ENCODE assay signal across 31 cellular contexts in genomic region chr6:152695317-152696043, GRCh38. TPM values are rescaled to one million over a fixed set of nuclear protein-coding genes. Genes with fewer than 3 reads are reported as not detected.
DNase-seq lines count a peak whose midpoint lies in the region; ATAC-seq, FAIRE-seq and TF ChIP-seq lines count a peak whose summit lies in the region.
"Had no signal": no experiment of that assay in that cellular context is flagged by ENCODE, and none has a peak within 500 bp of the region (broad histone marks: within the 10 kb centered on the region; RNA-seq: fewer than 3 reads in every experiment).

No MANE protein-coding gene starts in this region.

- peak; percentile 68 for ATAC-seq in naive thymus-derived CD4-positive, alpha-beta T cell
- ATAC-seq in naive thymus-derived CD8-positive, alpha-beta T cell = no peak
- ATAC-seq: effector memory CD8-positive, alpha-beta T cell; pancreas; stimulated activated naive B cell treated with anti-CD40 and anti-IgM and Interleukin-4, amounts not matched to agents 10 μg/mL and 1 μg/mL and 100 μg/mL, for 72 hours had no signal

- H2AFZ ChIP-seq in GM23248 = no peak overlapping the region
- peak overlapping the region; percentile 56 for H2AFZ ChIP-seq in endothelial cell of umbilical vein (ENCODE audit: low read depth, low read length)

- H3K9me1 ChIP-seq in endothelial cell of umbilical vein (replicated peaks; ENCODE audit: control insufficient read depth, extremely low read depth, insufficient read depth, low read length) = no peaks in the 10 kb centered on the region

- H3K4me3 ChIP-seq in GM23248 = no peak overlapping the region
- peak overlapping the region in 1 of 3 experiments; percentile 30 for H3K4me3 ChIP-seq in endothelial cell of umbilical vein (replicated peaks in 1 of 3; ENCODE audit: insufficient read depth in 1 of 3, low read depth in 1 of 3, low read length in 3 of 3)
- H3K4me3 ChIP-seq in naive thymus-derived CD4-positive, alpha-beta T cell (ENCODE audit: low read length) = no peak overlapping the region
- H3K4me3 ChIP-seq in prostate gland = no peak overlapping the region
- H3K4me3 ChIP-seq: ascending aorta, MG63, pancreas, Peyer's patch, SK-N-MC, thoracic aorta had no signal

- TF ChIP-seq POLR2A in endothelial cell of umbilical vein (IDR thresholded peaks at IDR 0.05; ENCODE audit: low read depth, low read length) = peak; percentile 60
- TF ChIP-seq POLR2A in prostate gland (IDR thresholded peaks at IDR 0.05) = no peak

- H3K27me3 ChIP-seq in GM23248 (replicated peaks; ENCODE audit: insufficient read depth) (no peaks in the 10 kb centered on the region), endothelial cell of umbilical vein (ENCODE audit: control insufficient read depth in 2 of 2, insufficient read depth in 2 of 2, low read length in 2 of 2) (no peaks in the 10 kb centered on the region), prostate gland (replicated peaks; ENCODE audit: insufficient read depth) (no peaks in the 10 kb centered on the region)
- peaks cover 0 to 7% of the 10 kb centered on the region in 2 donors for H3K27me3 ChIP-seq in naive thymus-derived CD4-positive, alpha-beta T cell (ENCODE audit: control insufficient read depth in 2 of 2, insufficient read depth in 2 of 2, low read length in 2 of 2)
- H3K27me3 ChIP-seq: ascending aorta, MG63, pancreas, Peyer's patch had no signal

- intact Hi-C loops in endothelial cell of umbilical vein (cut with micrococcal nuclease) (loop anchor here (2.0 kb wide), 2 partner anchors 59 to 211 kb away; partner anchors contain the start of gene SYNE1), prostate gland (cut with DNase I) (no loop called here)
- intact Hi-C loops in naive thymus-derived CD4-positive, alpha-beta T cell (cut with micrococcal nuclease) = no loop called here

- no peaks in the 10 kb centered on the region for H3F3A ChIP-seq in GM23248 (ENCODE audit: insufficient read depth)

- no peaks in the 10 kb centered on the region for H3K9me3 ChIP-seq in GM23248 (ENCODE audit: low read depth)
- no peaks in the 10 kb centered on the region for H3K9me3 ChIP-seq in endothelial cell of umbilical vein (replicated peaks; ENCODE audit: control insufficient read depth, insufficient read depth, low read length)
- no peaks in the 10 kb centered on the region for H3K9me3 ChIP-seq in naive thymus-derived CD4-positive, alpha-beta T cell (ENCODE audit: control insufficient read depth in 2 of 3, low read length in 3 of 3)
- H3K9me3 ChIP-seq in prostate gland = no peaks in the 10 kb centered on the region
- H3K9me3 ChIP-seq: ascending aorta, MG63, pancreas, Peyer's patch, thoracic aorta had no signal

- in situ Hi-C loops in GM23248 (cut with MboI) = no loop called here

- CTCF ChIA-PET in endothelial cell of umbilical vein (lab: Charles Lee) = interaction anchor here (0.5 to 3.0 kb wide), 12 partner anchors 9 to 301 kb away, joined by 3 to 29 read pairs (median 4); no protein-coding TSS in a partner anchor
- CTCF ChIA-PET in naive thymus-derived CD4-positive, alpha-beta T cell (lab: Charles Lee) = no interaction called here

- H3K9me3 Mint-ChIP-seq in naive thymus-derived CD4-positive, alpha-beta T cell = peaks cover 0 to 4% (median 0%) of the 10 kb centered on the region in 11 donors
- H3K9me3 Mint-ChIP-seq in naive thymus-derived CD8-positive, alpha-beta T cell = no peaks in the 10 kb centered on the region
- H3K9me3 Mint-ChIP-seq: activated naive CD4-positive, alpha-beta T cell treated with anti-CD3 and anti-CD28 coated beads for 36 hours; effector memory CD8-positive, alpha-beta T cell; natural killer cell treated with Interleukin-12 subunit alpha and Interleukin-12 subunit beta and Interleukin-15 and Interleukin-18, amount 100 ng/mL, for 72 hours; stimulated activated naive B cell treated with anti-CD40 and anti-IgM and Interleukin-4, amounts not matched to agents 10 μg/mL and 1 μg/mL and 100 μg/mL, for 72 hours had no signal

- no peaks in the 10 kb centered on the region for H3K36me3 Mint-ChIP-seq in naive thymus-derived CD4-positive, alpha-beta T cell
- H3K36me3 Mint-ChIP-seq in naive thymus-derived CD8-positive, alpha-beta T cell = no peaks in the 10 kb centered on the region
- H3K36me3 Mint-ChIP-seq: CD4-positive, alpha-beta memory T cell; natural killer cell treated with Interleukin-12 subunit alpha and Interleukin-12 subunit beta and Interleukin-15 and Interleukin-18, amount 100 ng/mL, for 72 hours; stimulated activated naive B cell treated with anti-CD40 and anti-IgM and Interleukin-4, amounts not matched to agents 10 μg/mL and 1 μg/mL and 100 μg/mL, for 72 hours had no signal

- DNase-seq in GM23248 (no peak), OCI-M1 (lab: John Stamatoyannopoulos, UW) (peak; percentile 54), endothelial cell of umbilical vein (ENCODE audit: low read depth, low spot score) (peak; percentile 85), prostate gland (ENCODE audit: low spot score) (no peak), SHP77 treated with DMSO at 0.1 percent for 48 hours (lab: John Stamatoyannopoulos, UW) (no peak)
- no peak for DNase-seq in naive thymus-derived CD4-positive, alpha-beta T cell
- DNase-seq in naive thymus-derived CD8-positive, alpha-beta T cell = no peak
- DNase-seq: activated CD4-positive, CD25-positive, alpha-beta regulatory T cell treated with anti-CD3 and anti-CD28 coated beads, Interleukin-2, amount 50 U/mL, for 72 hours; activated naive CD4-positive, alpha-beta T cell treated with anti-CD3 and anti-CD28 coated beads for 36 hours; activated T-cell treated with anti-CD3 and anti-CD28 coated beads, Interleukin-2, amount 50 U/mL, for 48 hours; CD4-positive, alpha-beta memory T cell; DMS153; effector memory CD8-positive, alpha-beta T cell; GDM1; hippocampal formation; islet precursor cell; mesenchymal stem cell; MG63; NCI-H187; NCI-H345; pancreas; Peyer's patch; stimulated activated CD4-positive, alpha-beta T cell treated with anti-CD3 and anti-CD28 coated beads, Interleukin-1b, Interleukin-23, amount 100 ng/mL, for 48 hours; stimulated activated naive B cell treated with anti-CD40 and anti-IgM and Interleukin-4, amounts not matched to agents 10 μg/mL and 1 μg/mL and 100 μg/mL, for 72 hours; T1000 had no signal

- H3K36me3 ChIP-seq in GM23248 (ENCODE audit: low read depth) (no peaks in the 10 kb centered on the region), endothelial cell of umbilical vein (ENCODE audit: control insufficient read depth in 2 of 2, extremely low read depth in 1 of 2, insufficient read depth in 2 of 2, low read length in 2 of 2) (no peaks in the 10 kb centered on the region), prostate gland (no peaks in the 10 kb centered on the region)
- H3K36me3 ChIP-seq in naive thymus-derived CD4-positive, alpha-beta T cell (ENCODE audit: control insufficient read depth in 2 of 3, insufficient read depth in 3 of 3, low read length in 3 of 3) = no peaks in the 10 kb centered on the region
- H3K36me3 ChIP-seq: ascending aorta, MG63, pancreas, Peyer's patch, thoracic aorta had no signal

- WGBS in GM23248 (ENCODE audit: low coverage in 1 of 2, low lambda C conversion rate in 2 of 2, missing lambda C conversion rate in 2 of 2), 2 experiments = 80 to 90% methylated on average over 3 of the region's 3 CpGs
- WGBS in prostate gland = 47% methylated on average over 3 of the region's 3 CpGs

- H3K9ac ChIP-seq in GM23248 = no peak overlapping the region
- peak overlapping the region; percentile 99 for H3K9ac ChIP-seq in endothelial cell of umbilical vein (replicated peaks; ENCODE audit: extremely low read depth, insufficient read depth, low read length)

- no peaks in the 10 kb centered on the region for H3K4me1 Mint-ChIP-seq in naive thymus-derived CD4-positive, alpha-beta T cell
- H3K4me1 Mint-ChIP-seq in naive thymus-derived CD8-positive, alpha-beta T cell = no peaks in the 10 kb centered on the region
- H3K4me1 Mint-ChIP-seq: CD4-positive, alpha-beta memory T cell; stimulated activated naive B cell treated with anti-CD40 and anti-IgM and Interleukin-4, amounts not matched to agents 10 μg/mL and 1 μg/mL and 100 μg/mL, for 72 hours had no signal

- dilution Hi-C loops in endothelial cell of umbilical vein (cut with MboI; ENCODE audit: extremely low pct_ligation_motif_present, low sequenced_read_pairs) = no loop called here

- H3K27ac ChIP-seq in GM23248 (no peak overlapping the region), endothelial cell of umbilical vein (ENCODE audit: insufficient read depth, low read depth, low read length) (peak overlapping the region; percentile 92), prostate gland (no peak overlapping the region)
- H3K27ac ChIP-seq in naive thymus-derived CD4-positive, alpha-beta T cell (ENCODE audit: low read depth, low read length) = no peak overlapping the region
- H3K27ac ChIP-seq: ascending aorta, HL-60, pancreas, Peyer's patch, SK-N-MC, thoracic aorta had no signal

- no peaks in the 10 kb centered on the region for H3K9me2 ChIP-seq in GM23248 (ENCODE audit: insufficient read depth)

- H4K20me1 ChIP-seq in GM23248 (ENCODE audit: insufficient read depth) (no peaks in the 10 kb centered on the region), endothelial cell of umbilical vein (replicated peaks; ENCODE audit: control insufficient read depth, extremely low read depth, insufficient read depth, low read length) (no peaks in the 10 kb centered on the region)

- POLR2A ChIA-PET in endothelial cell of umbilical vein (lab: Charles Lee) = interaction anchor here (0.6 to 3.5 kb wide), 3 partner anchors 24 to 1203 kb away, joined by 3 to 25 read pairs (median 8); no protein-coding TSS in a partner anchor
- POLR2A ChIA-PET in naive thymus-derived CD4-positive, alpha-beta T cell (lab: Charles Lee) = no interaction called here
- POLR2A ChIA-PET in naive thymus-derived CD8-positive, alpha-beta T cell (lab: Charles Lee) = interaction anchor here (0.6 kb wide), 1 partner anchor 30 kb away, joined by 5 read pairs; no protein-coding TSS in a partner anchor

- FAIRE-seq in endothelial cell of umbilical vein (lab: Jason Lieb, UNC) = peak; percentile 65
- FAIRE-seq: pancreas had no signal

- H3K79me2 ChIP-seq in GM23248 (ENCODE audit: insufficient read depth) (no peaks in the 10 kb centered on the region), endothelial cell of umbilical vein (ENCODE audit: control insufficient read depth, insufficient read depth, low read length) (peaks cover 26% of the 10 kb centered on the region)

- no peak overlapping the region for H3K4me3 Mint-ChIP-seq in naive thymus-derived CD4-positive, alpha-beta T cell
- H3K4me3 Mint-ChIP-seq in naive thymus-derived CD8-positive, alpha-beta T cell = no peak overlapping the region
- H3K4me3 Mint-ChIP-seq: activated naive CD4-positive, alpha-beta T cell treated with anti-CD3 and anti-CD28 coated beads for 36 hours; CD4-positive, alpha-beta memory T cell; effector memory CD8-positive, alpha-beta T cell; natural killer cell treated with Interleukin-12 subunit alpha and Interleukin-12 subunit beta and Interleukin-15 and Interleukin-18, amount 100 ng/mL, for 72 hours; stimulated activated naive B cell treated with anti-CD40 and anti-IgM and Interleukin-4, amounts not matched to agents 10 μg/mL and 1 μg/mL and 100 μg/mL, for 72 hours had no signal

- H3K4me1 ChIP-seq in GM23248 (ENCODE audit: insufficient read depth) (peaks cover 21% of the 10 kb centered on the region), endothelial cell of umbilical vein (ENCODE audit: control insufficient read depth, extremely low read depth, insufficient read depth, low read length) (peaks cover 24% of the 10 kb centered on the region), prostate gland (replicated peaks) (no peaks in the 10 kb centered on the region)
- H3K4me1 ChIP-seq in naive thymus-derived CD4-positive, alpha-beta T cell (ENCODE audit: control insufficient read depth in 2 of 2, insufficient read depth in 2 of 2, low read length in 2 of 2) = no peaks in the 10 kb centered on the region
- H3K4me1 ChIP-seq: ascending aorta, pancreas, Peyer's patch had no signal

- TF ChIP-seq CTCF in endothelial cell of umbilical vein (IDR thresholded peaks at IDR 0.05; ENCODE audit: extremely low read depth in 1 of 2, insufficient read depth in 1 of 2, low read depth in 1 of 2, low read length in 2 of 2) (no peak), prostate gland (IDR thresholded peaks at IDR 0.05) (no peak)

- H3K4me2 ChIP-seq in GM23248 (ENCODE audit: unreplicated experiment) (peak overlapping the region; percentile 23), endothelial cell of umbilical vein (ENCODE audit: insufficient read depth, low read length) (peak overlapping the region; percentile 75)

- H3K27me3 Mint-ChIP-seq in naive thymus-derived CD4-positive, alpha-beta T cell = peaks cover 9 to 31% (median 16%) of the 10 kb centered on the region in 5 donors
- peaks cover 0 to 13% (median 9%) of the 10 kb centered on the region in 5 donors for H3K27me3 Mint-ChIP-seq in naive thymus-derived CD8-positive, alpha-beta T cell

- BruUV-seq in endothelial cell of umbilical vein (replicated peaks; lab: Mats Ljungman, UMichigan) = TSS peak; percentile 4

- no peak overlapping the region for H3K27ac Mint-ChIP-seq in naive thymus-derived CD4-positive, alpha-beta T cell
- no peak overlapping the region for H3K27ac Mint-ChIP-seq in naive thymus-derived CD8-positive, alpha-beta T cell
- H3K27ac Mint-ChIP-seq: activated naive CD4-positive, alpha-beta T cell treated with anti-CD3 and anti-CD28 coated beads for 36 hours; CD4-positive, alpha-beta memory T cell; effector memory CD8-positive, alpha-beta T cell; natural killer cell treated with Interleukin-12 subunit alpha and Interleukin-12 subunit beta and Interleukin-15 and Interleukin-18, amount 100 ng/mL, for 72 hours; stimulated activated naive B cell treated with anti-CD40 and anti-IgM and Interleukin-4, amounts not matched to agents 10 μg/mL and 1 μg/mL and 100 μg/mL, for 72 hours had no signal

RNA-seq across cellular contexts. Expression of gene MYCT1, which starts 2.2 kb away (rescaled TPM):
- under 0.01 and 0.11 TPM in 2 replicates for total RNA-seq in GM23248 (2014; rRNA removed; shearing (Covaris generic))
- polyA plus RNA-seq in GM23248 (2016; fragmentation: Nextera tagmentation; extraction: Ambion mirVana) (0.42 TPM in 1 of 2 replicates, not detected in the other), endothelial cell of umbilical vein (103 and 110 TPM in 2 replicates)
- total RNA-seq in endothelial cell of umbilical vein (106 and 119 TPM in 2 replicates), prostate gland (1 to 10 TPM; 5.0 to 7.3 TPM)
- 88.0 and 93.5 TPM in 2 replicates for polyA plus RNA-seq in endothelial cell of umbilical vein (2011; cell fraction: cytosol; rRNA removed)
- 108 and 121 TPM in 2 replicates for polyA plus RNA-seq in endothelial cell of umbilical vein (2011; cell fraction: nucleus; rRNA removed)
- 61.9 and 87.5 TPM in 2 replicates for polyA plus RNA-seq in endothelial cell of umbilical vein (2012)
- polyA minus RNA-seq in endothelial cell of umbilical vein = 188 and 189 TPM in 2 replicates
- not detected for polyA minus RNA-seq in endothelial cell of umbilical vein (2011; cell fraction: cytosol; rRNA and poly(A)+ RNA removed)
- 138 and 188 TPM in 2 replicates for polyA minus RNA-seq in endothelial cell of umbilical vein (2011; cell fraction: nucleus; rRNA and poly(A)+ RNA removed)
- total RNA-seq in naive thymus-derived CD4-positive, alpha-beta T cell = 1 to 10 TPM in 1 of 5 experiments, under 1 TPM in 1, not detected in 3; 0.24 to 1.0 TPM
- polyA plus RNA-seq in naive thymus-derived CD4-positive, alpha-beta T cell = not detected
- not detected for total RNA-seq in naive thymus-derived CD8-positive, alpha-beta T cell
- polyA plus RNA-seq in naive thymus-derived CD8-positive, alpha-beta T cell = not detected
- total RNA-seq: activated naive CD4-positive, alpha-beta T cell treated with anti-CD3 and anti-CD28 coated beads for 36 hours; CD4-positive, alpha-beta memory T cell; chondrocyte; natural killer cell treated with Interleukin-12 subunit alpha and Interleukin-12 subunit beta and Interleukin-15 and Interleukin-18, amount 100 ng/mL, for 72 hours had no signal
- polyA plus RNA-seq: CD4-positive, alpha-beta memory T cell had no signal

RNA-seq across cellular contexts. Expression of gene VIP, which starts 55.1 kb away (rescaled TPM):
- 0.32 TPM in 1 of 2 replicates, not detected in the other for total RNA-seq in GM23248 (2014; rRNA removed; shearing (Covaris generic))
- polyA plus RNA-seq in GM23248 (2016; fragmentation: Nextera tagmentation; extraction: Ambion mirVana) = 0.20 TPM in 1 of 2 replicates, not detected in the other
- total RNA-seq in endothelial cell of umbilical vein = 1.2 and 2.0 TPM in 2 replicates
- 0.70 and 0.89 TPM in 2 replicates for polyA plus RNA-seq in endothelial cell of umbilical vein
- 0.23 and 0.42 TPM in 2 replicates for polyA plus RNA-seq in endothelial cell of umbilical vein (2011; cell fraction: cytosol; rRNA removed)
- 16.7 and 19.2 TPM in 2 replicates for polyA plus RNA-seq in endothelial cell of umbilical vein (2011; cell fraction: nucleus; rRNA removed)
- 0.42 and 1.3 TPM in 2 replicates for polyA plus RNA-seq in endothelial cell of umbilical vein (2012)
- 0.49 and 1.3 TPM in 2 replicates for polyA minus RNA-seq in endothelial cell of umbilical vein
- not detected for polyA minus RNA-seq in endothelial cell of umbilical vein (2011; cell fraction: cytosol; rRNA and poly(A)+ RNA removed)
- 1.3 and 2.2 TPM in 2 replicates for polyA minus RNA-seq in endothelial cell of umbilical vein (2011; cell fraction: nucleus; rRNA and poly(A)+ RNA removed)
- total RNA-seq in naive thymus-derived CD4-positive, alpha-beta T cell = not detected
- polyA plus RNA-seq in naive thymus-derived CD4-positive, alpha-beta T cell = not detected
- total RNA-seq in prostate gland = not detected
- total RNA-seq in naive thymus-derived CD8-positive, alpha-beta T cell = not detected
- polyA plus RNA-seq in naive thymus-derived CD8-positive, alpha-beta T cell = not detected
- total RNA-seq: activated naive CD4-positive, alpha-beta T cell treated with anti-CD3 and anti-CD28 coated beads for 36 hours; ascending aorta; CD4-positive, alpha-beta memory T cell; chondrocyte; natural killer cell treated with Interleukin-12 subunit alpha and Interleukin-12 subunit beta and Interleukin-15 and Interleukin-18, amount 100 ng/mL, for 72 hours had no signal
- polyA plus RNA-seq: CD4-positive, alpha-beta memory T cell had no signal

RNA-seq across cellular contexts. Expression of gene SYNE1, which starts 58.3 kb away (rescaled TPM):
- 95.4 and 129 TPM in 2 replicates for total RNA-seq in GM23248 (2014; rRNA removed; shearing (Covaris generic))
- polyA plus RNA-seq in GM23248 (2016; fragmentation: Nextera tagmentation; extraction: Ambion mirVana) (27.1 and 29.2 TPM in 2 replicates), endothelial cell of umbilical vein (26.5 and 27.0 TPM in 2 replicates)
- total RNA-seq in endothelial cell of umbilical vein (43.6 and 52.3 TPM in 2 replicates), prostate gland (100 to 1,000 TPM in 1 of 2 donors, 10 to 100 TPM in 1; 36.5 to 154 TPM)
- polyA plus RNA-seq in endothelial cell of umbilical vein (2011; cell fraction: cytosol; rRNA removed) = 22.0 and 23.2 TPM in 2 replicates
- polyA plus RNA-seq in endothelial cell of umbilical vein (2011; cell fraction: nucleus; rRNA removed) = 65.8 and 73.1 TPM in 2 replicates
- polyA plus RNA-seq in endothelial cell of umbilical vein (2012) = 16.1 and 20.0 TPM in 2 replicates
- polyA minus RNA-seq in endothelial cell of umbilical vein = 151 and 182 TPM in 2 replicates
- polyA minus RNA-seq in endothelial cell of umbilical vein (2011; cell fraction: cytosol; rRNA and poly(A)+ RNA removed) = 1.1 TPM
- polyA minus RNA-seq in endothelial cell of umbilical vein (2011; cell fraction: nucleus; rRNA and poly(A)+ RNA removed) = 169 and 173 TPM in 2 replicates
- total RNA-seq in naive thymus-derived CD4-positive, alpha-beta T cell = 100 to 1,000 TPM in 4 of 5 experiments, 10 to 100 TPM in 1; 83.5 to 205 (median 180) TPM
- 10 to 100 TPM; 50.6 to 90.8 TPM for polyA plus RNA-seq in naive thymus-derived CD4-positive, alpha-beta T cell
- total RNA-seq in naive thymus-derived CD8-positive, alpha-beta T cell = 100 to 1,000 TPM; 170 to 186 TPM
- 10 to 100 TPM; 40.7 to 69.5 (median 41.5) TPM for polyA plus RNA-seq in naive thymus-derived CD8-positive, alpha-beta T cell

Comparison
In these comparisons a context has a peak if more than half of its experiments do, and no peak if none do; other contexts are left out.
1. DNase-seq: peak in OCI-M1 (single experiment) and endothelial cell of umbilical vein (single experiment); none in GM23248 (single experiment), naive thymus-derived CD4-positive, alpha-beta T cell (0 of 9), prostate gland (single experiment), SHP77 treated with DMSO at 0.1 percent for 48 hours (single experiment) and naive thymus-derived CD8-positive, alpha-beta T cell (0 of 10).
2. RNA of gene MYCT1, which starts 2.2 kb away (total RNA-seq): 106 to 119 TPM in endothelial cell of umbilical vein; 5.0 to 7.3 TPM in prostate gland, under 0.01 to 0.11 TPM in GM23248, 0.24 to 1.0 TPM in naive thymus-derived CD4-positive, alpha-beta T cell and not detected in naive thymus-derived CD8-positive, alpha-beta T cell; every median in the first group is over 10 times any median in the second.